Comparison of ENCODE assay signal across 32 cellular contexts in the genomic region with DNA sequence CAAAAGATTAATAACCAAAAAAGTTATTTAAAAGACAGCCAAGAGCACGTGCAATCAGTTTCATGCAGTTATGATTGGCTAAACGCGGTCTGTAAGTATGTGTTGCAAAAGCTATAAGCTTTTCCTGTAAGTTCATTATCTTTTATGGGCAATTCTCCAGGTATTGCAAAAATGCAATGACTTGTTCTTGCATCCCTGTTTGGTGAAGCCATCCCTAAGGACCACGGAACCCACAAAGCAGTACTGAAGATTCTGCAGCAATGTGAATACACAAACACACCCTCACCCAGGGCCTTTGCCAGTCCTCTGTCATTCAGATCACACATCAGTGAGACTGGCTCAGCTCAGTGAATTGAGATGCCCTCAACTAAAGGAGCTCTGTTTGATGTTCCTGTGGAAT. TPM values are rescaled to one million over a fixed set of nuclear protein-coding genes. Genes with fewer than 3 reads are reported as not detected.
DNase-seq lines count a peak whose midpoint lies in the region; ATAC-seq, FAIRE-seq and TF ChIP-seq lines count a peak whose summit lies in the region.
"Had no signal": no experiment of that assay in that cellular context is flagged by ENCODE, and none has a peak within 500 bp of the region (broad histone marks: within the 10 kb centered on the region; RNA-seq: fewer than 3 reads in every experiment).

No MANE protein-coding gene starts in this region.

- DNase-seq in HCEC 1CT: peak; percentile 23
- peak; percentile 92 for DNase-seq in amniotic epithelial cell (ENCODE audit: low read depth)
- DNase-seq in fibroblast of mammary gland (ENCODE audit: low read depth): peak; percentile 63
- no peak for DNase-seq in stimulated activated CD4-positive, alpha-beta T cell treated with anti-CD3 and anti-CD28 coated beads, Interleukin-4, amount 100 ng/mL, for 1 hour
- no peak for DNase-seq in left lobe of liver (ENCODE audit: low spot score)
- no peak for DNase-seq in stimulated activated CD4-positive, alpha-beta T cell treated with anti-CD3 and anti-CD28 coated beads, Interleukin-2, amount 100 ng/mL, for 24 hours
- no peak for DNase-seq in GM19239 (ENCODE audit: insufficient read length, low spot score)
- DNase-seq: activated CD4-positive, alpha-beta T cell treated with anti-CD3 and anti-CD28 coated beads for 48 hours; activated effector memory CD4-positive, alpha-beta T cell treated with anti-CD3 and anti-CD28 coated beads, Interleukin-2, amount 50 U/mL, for 16 hours; activated naive CD8-positive, alpha-beta T cell treated with anti-CD3 and anti-CD28 coated beads, Interleukin-2, amount 10 ng/mL, durations not matched to agents 7 days and 5 days; activated T-cell treated with anti-CD3 and anti-CD28 coated beads, Interleukin-2, amount 50 U/mL, for 1 hour; AML-193; CD4-positive, alpha-beta memory T cell; cerebellar nuclear complex; DMS 273 treated with DMSO at 0.1 percent for 48 hours; KBM-7; midbrain; natural killer cell; NCI-H1092 treated with DMSO at 0.1 percent for 48 hours; NCI-H187; NCI-H510A treated with DMSO at 0.1 percent for 48 hours; psoas muscle; RPMI8226; SJCRH30; stimulated activated CD4-positive, alpha-beta T cell treated with anti-CD3 and anti-CD28 coated beads, Interleukin-4, amount 100 ng/mL, for 4 hours; SW 1271; transverse colon; WERI-Rb-1 had no signal

- no peak for ATAC-seq in left lobe of liver
- ATAC-seq: natural killer cell, psoas muscle, sciatic nerve had no signal

- TF ChIP-seq CTCF in fibroblast of mammary gland (conservative IDR thresholded peaks at IDR 0.05; ENCODE audit: control insufficient read depth, insufficient read depth, low read depth, low read length): no peak

- H3K4me3 ChIP-seq in fibroblast of mammary gland (ENCODE audit: control insufficient read depth, low read depth, low read length): no peak overlapping the region
- H3K4me3 ChIP-seq: esophagus muscularis mucosa, psoas muscle, SJCRH30, transverse colon had no signal

- no peak for FAIRE-seq in GM19239 (lab: Jason Lieb, UNC)
- FAIRE-seq: GM18507, H1 had no signal

RNA-seq across cellular contexts. Expression of gene GCNT4, which starts 11.4 kb away (rescaled TPM):
- 0.25 TPM for total RNA-seq in left lobe of liver

Comparison
In these comparisons a context has a peak if more than half of its experiments do, and no peak if none do; other contexts are left out.
1. DNase-seq: peak in HCEC 1CT (single experiment), amniotic epithelial cell (single experiment) and fibroblast of mammary gland (single experiment); none in stimulated activated CD4-positive, alpha-beta T cell treated with anti-CD3 and anti-CD28 coated beads, Interleukin-4, amount 100 ng/mL, for 1 hour (single experiment), left lobe of liver (single experiment), stimulated activated CD4-positive, alpha-beta T cell treated with anti-CD3 and anti-CD28 coated beads, Interleukin-2, amount 100 ng/mL, for 24 hours (0 of 2) and GM19239 (single experiment).